In the genomic region with DNA sequence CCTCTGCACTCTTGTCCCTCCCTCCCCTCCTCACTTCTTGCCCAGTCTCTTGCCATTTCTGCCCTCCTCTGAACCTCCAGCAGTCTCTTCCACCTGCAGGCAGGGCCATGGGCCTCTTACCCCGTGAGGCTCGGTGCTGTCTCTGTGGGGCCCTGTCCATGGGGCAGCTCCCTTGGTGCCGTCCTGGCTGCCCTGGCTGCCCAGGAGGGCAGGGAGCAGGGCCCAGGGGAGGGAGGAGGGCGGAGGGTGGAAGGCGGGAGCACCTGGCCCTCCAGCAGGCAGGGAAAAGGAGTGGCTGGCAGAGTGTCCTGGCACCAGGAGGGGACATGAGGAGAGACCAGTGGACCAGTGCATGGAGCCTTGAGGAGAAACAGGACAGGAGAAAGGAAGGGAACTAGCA, we compare ENCODE assay signal across 8 cellular contexts. TPM values are rescaled to one million over a fixed set of nuclear protein-coding genes. Genes with fewer than 3 reads are reported as not detected.
DNase-seq lines count a peak whose midpoint lies in the region; ATAC-seq and TF ChIP-seq lines count a peak whose summit lies in the region.
"Had no signal": no experiment of that assay in that cellular context is flagged by ENCODE, and none has a peak within 500 bp of the region (broad histone marks: within the 10 kb centered on the region; RNA-seq: fewer than 3 reads in every experiment).

A gene (minus strand): TSS at position 198 of the 400 bp plus-strand sequence. CDS start 38 bp downstream, at position 160.

- peak; percentile 75 for DNase-seq in LNCaP clone FGC (ENCODE audit: low read depth)
- no peak for DNase-seq in RWPE2 (ENCODE audit: low spot score)
- peak; percentile 54 to 59 for DNase-seq in heart right ventricle
- no peak for DNase-seq in NCI-H345 (lab: John Stamatoyannopoulos, UW)
- DNase-seq in BE2C: no peak
- DNase-seq: NCI-H146 had no signal

- H3K4me3 ChIP-seq in LNCaP clone FGC (ENCODE audit: low read depth, low read length): peak within 1 kb of the TSS; percentile 75
- peak within 1 kb of the TSS; percentile 20 for H3K4me3 ChIP-seq in RWPE2 (ENCODE audit: severe bottlenecking)
- H3K4me3 ChIP-seq in heart right ventricle: peak within 1 kb of the TSS; percentile 18 to 51 (median 42)
- peak within 1 kb of the TSS; percentile 85 to 87 (median 85) for H3K4me3 ChIP-seq in skeletal muscle tissue (ENCODE audit: low read length in 3 of 3)
- H3K4me3 ChIP-seq in BE2C (ENCODE audit: low read depth, low read length): no peak within 1 kb of the TSS

- TF ChIP-seq CTCF in LNCaP clone FGC (IDR thresholded peaks at IDR 0.05; ENCODE audit: control insufficient read depth, extremely low read depth, insufficient read depth) (no peak), RWPE2 (IDR thresholded peaks at IDR 0.05; ENCODE audit: poor library complexity, severe bottlenecking) (no peak), heart right ventricle (IDR thresholded peaks at IDR 0.05) (no peak), BE2C (IDR thresholded peaks at IDR 0.05; ENCODE audit: low read depth, low read length) (no peak)

- H3K36me3 ChIP-seq in RWPE2 (ENCODE audit: low read depth) (no peaks in the 10 kb centered on the region), heart right ventricle (no peaks in the 10 kb centered on the region), skeletal muscle tissue (ENCODE audit: control insufficient read depth in 3 of 3, insufficient read depth in 3 of 3, low read length in 3 of 3) (peaks cover 4 to 8% (median 7%) of the 10 kb centered on the region in 3 donors), BE2C (no peaks in the 10 kb centered on the region)

- 44 to 71% methylated on average over 5 of the region's 5 CpGs for WGBS in heart right ventricle, 2 donors

- H3K4me1 ChIP-seq in RWPE2 (ENCODE audit: insufficient read depth, poor library complexity, severe bottlenecking) (peaks cover 31% of the 10 kb centered on the region), heart right ventricle (peaks cover 0 to 43% (median 18%) of the 10 kb centered on the region in 9 donors), skeletal muscle tissue (ENCODE audit: control insufficient read depth in 3 of 3, insufficient read depth in 3 of 3, low read length in 3 of 3) (peaks cover 41 to 73% (median 58%) of the 10 kb centered on the region in 3 donors), BE2C (peaks cover 39% of the 10 kb centered on the region)

- H3K27ac ChIP-seq in RWPE2 (ENCODE audit: poor library complexity, severe bottlenecking) (no peak within 1 kb of the TSS), heart right ventricle (peak within 1 kb of the TSS in 9 of 10 donors; percentile 35 to 74 (median 54)), skeletal muscle tissue (ENCODE audit: low read depth, low read length) (peak within 1 kb of the TSS; percentile 96)

- ATAC-seq in RWPE2 (ENCODE audit: low read depth): no peak
- ATAC-seq in heart right ventricle: peak; percentile 69 to 92 (median 84)
- no peak for ATAC-seq in HG03175 (IDR thresholded peaks at IDR 0.05; ENCODE audit: unreplicated experiment)

- peak within 1 kb of the TSS; percentile 95 to 100 (median 96) for H3K9ac ChIP-seq in skeletal muscle tissue (ENCODE audit: low read depth in 1 of 3, low read length in 3 of 3)

- H3K9me3 ChIP-seq in RWPE2 (ENCODE audit: severe bottlenecking) (no peaks in the 10 kb centered on the region), heart right ventricle (no peaks in the 10 kb centered on the region), skeletal muscle tissue (ENCODE audit: control insufficient read depth in 3 of 3, low read length in 3 of 3) (no peaks in the 10 kb centered on the region), BE2C (no peaks in the 10 kb centered on the region)

- intact Hi-C loops in heart right ventricle (cut with DNase I): loop anchor here in 5 of 10 donors (5.0 to 10.0 kb wide), 7 partner anchors 94 to 387 kb away; a partner anchor contains a TSS

- H3K27me3 ChIP-seq in RWPE2 (ENCODE audit: insufficient read depth, poor library complexity, severe bottlenecking) (no peaks in the 10 kb centered on the region), heart right ventricle (peaks cover 0 to 7% (median 0%) of the 10 kb centered on the region in 7 donors), skeletal muscle tissue (ENCODE audit: control insufficient read depth in 3 of 3, insufficient read depth in 3 of 3, low read length in 3 of 3) (no peaks in the 10 kb centered on the region), BE2C (no peaks in the 10 kb centered on the region)

RNA-seq across cellular contexts. Expression of the gene that starts here (rescaled TPM):
- total RNA-seq in heart right ventricle: 10 to 100 TPM in 8 of 10 donors, 1 to 10 TPM in 2; 5.9 to 21.0 (median 15.3) TPM
- polyA plus RNA-seq in heart right ventricle: 10 to 100 TPM in 1 of 2 donors, 1 to 10 TPM in 1; 4.0 to 12.2 TPM
- total RNA-seq in skeletal muscle tissue: 8.9 TPM
- polyA plus RNA-seq in BE2C (2012; ENCODE audit: insufficient read depth, insufficient read length, low read depth): 2.6 TPM

Comparison
In these comparisons a context has a peak if more than half of its experiments do, and no peak if none do; other contexts are left out.
1. DNase-seq: peak in LNCaP clone FGC (single experiment) and heart right ventricle (2 of 2); none in RWPE2 (single experiment), NCI-H345 (single experiment) and BE2C (single experiment).
2. ATAC-seq: peak in heart right ventricle (8 of 8); none in RWPE2 (single experiment) and HG03175 (single experiment).